10 cellular contexts compared by ENCODE assay signal in the genomic region with DNA sequence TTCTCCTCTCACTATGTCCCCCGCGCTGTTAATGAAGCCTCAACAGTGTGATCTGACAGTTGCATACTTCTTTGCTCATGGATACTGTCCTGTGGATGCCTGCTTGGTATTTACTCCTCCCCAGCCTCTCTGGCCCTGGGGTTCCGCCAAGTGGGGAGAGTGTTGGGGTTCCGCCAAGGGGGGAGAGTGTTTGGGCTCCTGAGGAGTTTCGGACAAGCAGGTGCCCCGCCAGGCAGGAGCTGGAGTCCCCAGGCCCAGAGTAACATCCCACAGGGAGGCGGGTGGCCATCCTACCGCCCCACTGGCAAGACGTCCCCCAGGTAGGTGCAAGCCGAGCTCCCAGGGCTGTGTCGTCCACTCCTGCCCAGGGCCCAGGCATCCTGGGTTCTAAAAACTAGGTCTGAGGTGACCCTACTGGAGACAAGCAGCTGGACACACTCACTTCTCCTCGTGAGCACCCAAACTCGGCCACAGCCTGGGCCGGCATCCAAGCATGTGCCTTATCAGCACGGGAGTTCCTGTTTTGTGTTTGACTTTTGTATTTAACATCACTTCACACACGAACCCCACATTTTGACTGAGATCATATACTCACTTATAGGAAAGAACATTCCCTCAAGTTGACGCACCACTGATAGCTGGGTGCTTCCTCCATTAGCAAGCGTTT. TPM values are rescaled to one million over a fixed set of nuclear protein-coding genes. Genes with fewer than 3 reads are reported as not detected.
A peak's percentile ranks its signal among the peaks of the same experiment; 100 is the strongest.
DNase-seq lines count a peak whose midpoint lies in the region; ATAC-seq, FAIRE-seq and TF ChIP-seq lines count a peak whose summit lies in the region.
"Had no signal": no experiment of that assay in that cellular context is flagged by ENCODE, and none has a peak within 500 bp of the region (broad histone marks: within the 10 kb centered on the region; RNA-seq: fewer than 3 reads in every experiment).

No MANE protein-coding gene starts in this region.

- TF ChIP-seq CTCF in AG10803 (conservative IDR thresholded peaks at IDR 0.05; ENCODE audit: low read length): no peak
- no peak for TF ChIP-seq CTCF in mesothelial cell of epicardium (IDR thresholded peaks at IDR 0.05; ENCODE audit: unreplicated experiment)

- H3K36me3 Mint-ChIP-seq in mesothelial cell of epicardium: no peaks in the 10 kb centered on the region

- FAIRE-seq in frontal cortex (lab: Jason Lieb, UNC): no peak
- FAIRE-seq: keratinocyte had no signal

- H3K4me3 ChIP-seq in AG10803 (ENCODE audit: low read length): no peak overlapping the region

- peaks cover 21% of the 10 kb centered on the region for H3K4me1 Mint-ChIP-seq in mesothelial cell of epicardium

- peak; percentile 4 for DNase-seq in AG10803 (ENCODE audit: low read depth)
- DNase-seq in MV-4-11 (lab: John Stamatoyannopoulos, UW): peak; percentile 33
- peak; percentile 71 for DNase-seq in dermis blood vessel endothelial cell
- peak; percentile 22 to 56 for DNase-seq in mesothelial cell of epicardium (ENCODE audit: low spot score in 2 of 2, unreplicated experiment in 2 of 2)
- DNase-seq in COLO668 (lab: John Stamatoyannopoulos, UW; ENCODE audit: unreplicated experiment): no peak
- no peak for DNase-seq in frontal cortex (ENCODE audit: low spot score in 2 of 2)
- DNase-seq: Caco-2 had no signal

- H3K27ac Mint-ChIP-seq in mesothelial cell of epicardium: peak overlapping the region; percentile 61

- H3K27me3 Mint-ChIP-seq in mesothelial cell of epicardium (ENCODE audit: low read depth): peaks cover 52% of the 10 kb centered on the region

- no peak overlapping the region for H3K4me3 Mint-ChIP-seq in mesothelial cell of epicardium

- H3K9me3 Mint-ChIP-seq in mesothelial cell of epicardium: no peaks in the 10 kb centered on the region

- ATAC-seq in HG03039 (IDR thresholded peaks at IDR 0.05; ENCODE audit: unreplicated experiment): no peak
- ATAC-seq in GM18867 (IDR thresholded peaks at IDR 0.05; ENCODE audit: unreplicated experiment): no peak

RNA-seq across cellular contexts. Expression of a gene that starts 34.2 kb away (rescaled TPM):
- total RNA-seq in dermis blood vessel endothelial cell (0.09 and 0.17 TPM in 2 replicates), mesothelial cell of epicardium (1.8 to 1.9 TPM (median 1.9 TPM) in 3 replicates), frontal cortex (99.5 TPM)
- total RNA-seq: Caco-2 had no signal

Comparison
In these comparisons a context has a peak if more than half of its experiments do, and no peak if none do; other contexts are left out.
1. DNase-seq: peak in AG10803 (single experiment), MV-4-11 (single experiment), dermis blood vessel endothelial cell (single experiment) and mesothelial cell of epicardium (2 of 2); none in COLO668 (single experiment) and frontal cortex (0 of 2).
2. RNA of a gene that starts 34.2 kb away (total RNA-seq): 99.5 TPM in frontal cortex (single experiment); 1.8 to 1.9 TPM in mesothelial cell of epicardium and 0.09 to 0.17 TPM in dermis blood vessel endothelial cell; every median in the first group is over 10 times any median in the second.